Comparison of ENCODE assay signal across 8 cellular contexts in genomic region chr1:10033359-10033845, GRCh38. TPM values are rescaled to one million over a fixed set of nuclear protein-coding genes. Genes with fewer than 3 reads are reported as not detected.
DNase-seq lines count a peak whose midpoint lies in the region; ATAC-seq and TF ChIP-seq lines count a peak whose summit lies in the region.

No MANE protein-coding gene starts in this region.

- no peak for TF ChIP-seq EP300 in ovary (IDR thresholded peaks at IDR 0.05)

- peak overlapping the region; percentile 92 for H3K4me3 ChIP-seq in ovary

- peaks cover 3% of the 10 kb centered on the region for H3K36me3 Mint-ChIP-seq in activated CD8-positive, alpha-beta T cell treated with anti-CD3 and anti-CD28 coated beads for 36 hours (ENCODE audit: low read depth)

- ATAC-seq in GM21528 (IDR thresholded peaks at IDR 0.05; ENCODE audit: low FRiP score, unreplicated experiment) (peak; percentile 19), HG03565 (IDR thresholded peaks at IDR 0.05; ENCODE audit: unreplicated experiment) (no peak)
- ATAC-seq in activated CD8-positive, alpha-beta T cell treated with anti-CD3 and anti-CD28 coated beads for 36 hours, result peak; percentile 3

- CTCF ChIA-PET in activated CD8-positive, alpha-beta T cell treated with anti-CD3 and anti-CD28 coated beads for 36 hours (lab: Charles Lee), result interaction anchor here (0.9 to 1.8 kb wide), 7 partner anchors 13 to 177 kb away, joined by 3 to 8 read pairs (median 3); partner anchors contain the start of gene KIF1B

- H3K4me3 Mint-ChIP-seq in activated CD8-positive, alpha-beta T cell treated with anti-CD3 and anti-CD28 coated beads for 36 hours, result peak overlapping the region; percentile 87

- H3K4me1 Mint-ChIP-seq in activated CD8-positive, alpha-beta T cell treated with anti-CD3 and anti-CD28 coated beads for 36 hours (ENCODE audit: low read depth), result peaks cover 18% of the 10 kb centered on the region

- POLR2A ChIA-PET in activated CD8-positive, alpha-beta T cell treated with anti-CD3 and anti-CD28 coated beads for 36 hours (lab: Charles Lee), result interaction anchor here (1.4 to 2.5 kb wide), 3 partner anchors 15 to 90 kb away, joined by 3 to 8 read pairs (median 6); partner anchors contain the start of genes LZIC and NMNAT1

- no peak for TF ChIP-seq CTCF in activated CD8-positive, alpha-beta T cell treated with anti-CD3 and anti-CD28 coated beads for 36 hours (IDR thresholded peaks at IDR 0.05)
- no peak for TF ChIP-seq CTCF in ovary (IDR thresholded peaks at IDR 0.05)

- no peaks in the 10 kb centered on the region for H3K9me3 ChIP-seq in ovary

- no peaks in the 10 kb centered on the region for H3K27me3 Mint-ChIP-seq in activated CD8-positive, alpha-beta T cell treated with anti-CD3 and anti-CD28 coated beads for 36 hours

- TF ChIP-seq POLR2A in ovary (IDR thresholded peaks at IDR 0.05), result no peak

- H3K27ac Mint-ChIP-seq in activated CD8-positive, alpha-beta T cell treated with anti-CD3 and anti-CD28 coated beads for 36 hours, result peak overlapping the region; percentile 93

- H3K4me1 ChIP-seq in ovary (ENCODE audit: insufficient read depth), result peaks cover 8% of the 10 kb centered on the region

- 0% methylated on average over 19 of the region's 19 CpGs for WGBS in ovary, 3 donors

- H3K36me3 ChIP-seq in ovary, result no peaks in the 10 kb centered on the region

- no peaks in the 10 kb centered on the region for H3K27me3 ChIP-seq in ovary

- H3K27ac ChIP-seq in ovary, result peak overlapping the region; percentile 75 to 93

- peak; percentile 60 for DNase-seq in NCI-H2227 (lab: John Stamatoyannopoulos, UW; ENCODE audit: unreplicated experiment)
- DNase-seq in NCI-H2227 treated with DMSO at 0.1 percent for 48 hours (lab: John Stamatoyannopoulos, UW), result no peak
- DNase-seq in Kasumi-1 (lab: John Stamatoyannopoulos, UW), result peak; percentile 52 to 60
- DNase-seq in activated CD8-positive, alpha-beta T cell treated with anti-CD3 and anti-CD28 coated beads for 36 hours, result no peak
- DNase-seq in glomerular visceral epithelial cell (ENCODE audit: extremely low spot score), result peak; percentile 57
- DNase-seq in ovary, result peak; percentile 20 to 48 (median 41)

- intact Hi-C loops in activated CD8-positive, alpha-beta T cell treated with anti-CD3 and anti-CD28 coated beads for 36 hours (cut with micrococcal nuclease), result loop anchor here (10.0 kb wide), 2 partner anchors 89 to 159 kb away; partner anchors contain the start of genes LZIC and NMNAT1
- intact Hi-C loops in ovary (cut with DNase I), result loop anchor here in 2 of 4 donors (2.0 to 10.0 kb wide), 2 partner anchors 89 to 177 kb away; partner anchors contain the start of genes KIF1B (in 1 of the 2), LZIC (in 1 of the 2) and NMNAT1 (in 1 of the 2)

- no peaks in the 10 kb centered on the region for H3K9me3 Mint-ChIP-seq in activated CD8-positive, alpha-beta T cell treated with anti-CD3 and anti-CD28 coated beads for 36 hours

RNA-seq across cellular contexts. Expression of gene UBE4B, which starts 0.6 kb away (rescaled TPM):
- 10 to 100 TPM; 21.0 to 26.2 TPM for total RNA-seq in activated CD8-positive, alpha-beta T cell treated with anti-CD3 and anti-CD28 coated beads for 36 hours
- total RNA-seq in ovary, result 10 to 100 TPM; 31.3 to 46.9 (median 38.9) TPM
- 10 to 100 TPM; 26.3 to 39.5 TPM for polyA plus RNA-seq in ovary

RNA-seq across cellular contexts. Expression of gene RBP7, which starts 36.4 kb away (rescaled TPM):
- total RNA-seq in activated CD8-positive, alpha-beta T cell treated with anti-CD3 and anti-CD28 coated beads for 36 hours, result not detected
- 10 to 100 TPM in 3 of 7 donors, 1 to 10 TPM in 4; 1.5 to 23.5 (median 8.3) TPM for total RNA-seq in ovary
- polyA plus RNA-seq in ovary, result 10 to 100 TPM; 28.8 to 53.4 TPM

Comparison
In these comparisons a context has a peak if more than half of its experiments do, and no peak if none do; other contexts are left out.
1. DNase-seq: peak in NCI-H2227 (single experiment), Kasumi-1 (2 of 2), glomerular visceral epithelial cell (single experiment) and ovary (5 of 5); none in NCI-H2227 treated with DMSO at 0.1 percent for 48 hours (single experiment) and activated CD8-positive, alpha-beta T cell treated with anti-CD3 and anti-CD28 coated beads for 36 hours (single experiment).